ENCODE assay signal across 19 cellular contexts in genomic region chr17:79252886-79253285, GRCh38.
DNase-seq lines count a peak whose midpoint lies in the region; ATAC-seq and TF ChIP-seq lines count a peak whose summit lies in the region.
"Had no signal": no experiment of that assay in that cellular context is flagged by ENCODE, and none has a peak within 500 bp of the region (broad histone marks: within the 10 kb centered on the region; RNA-seq: fewer than 3 reads in every experiment).

No MANE protein-coding gene starts in this region.

- H3K4me1 ChIP-seq in endodermal cell (ENCODE audit: control insufficient read depth, insufficient read depth, low read length) = no peaks in the 10 kb centered on the region
- H3K4me1 ChIP-seq in aorta (ENCODE audit: control insufficient read depth in 1 of 2, insufficient read depth in 2 of 2, low read length in 2 of 2) = no peaks in the 10 kb centered on the region

- intact Hi-C loops in aorta (cut with DNase I) = no loop called here

- H3K9me3 Mint-ChIP-seq in endodermal cell = no peaks in the 10 kb centered on the region
- H3K9me3 Mint-ChIP-seq: CD4-positive, alpha-beta memory T cell had no signal

- no peak overlapping the region for H3K9ac ChIP-seq in endodermal cell (ENCODE audit: extremely low read depth, low read length, poor library complexity, severe bottlenecking)

- H3K27ac ChIP-seq in endodermal cell (ENCODE audit: low read depth, low read length) (no peak overlapping the region), aorta (ENCODE audit: low read depth in 1 of 2, low read length in 2 of 2) (no peak overlapping the region)

- DNase-seq in NCI-H2107 treated with DMSO at 0.1 percent for 48 hours (lab: John Stamatoyannopoulos, UW; ENCODE audit: unreplicated experiment) (peak; percentile 43), NCI-H2107 (lab: John Stamatoyannopoulos, UW) (no peak), COR-L47 (lab: John Stamatoyannopoulos, UW) (peak; percentile 24), NCI-H187 treated with DMSO at 0.1 percent for 48 hours (lab: John Stamatoyannopoulos, UW) (peak; percentile 73), endodermal cell (no peak), aorta (no peak), NOMO-1 treated with dmso at 0.1 percent for 144 hours (lab: John Stamatoyannopoulos, UW; ENCODE audit: unreplicated experiment) (no peak)
- DNase-seq in activated effector memory CD4-positive, alpha-beta T cell treated with Interleukin-2 at 50 U/mL for 16 hours = no peak
- DNase-seq: 8988T; Calu3; CD4-positive, alpha-beta memory T cell; NCI-H1048; NCI-H146; NCI-H2081; NCI-H446 treated with DMSO at 0.1 percent for 48 hours; Right ventricle myocardium superior; SW 1271; T-helper 2 cell had no signal

- no peaks in the 10 kb centered on the region for H3K27me3 Mint-ChIP-seq in endodermal cell (ENCODE audit: insufficient read depth)

- H3K27me3 ChIP-seq in endodermal cell (ENCODE audit: control insufficient read depth, insufficient read depth, low read length, poor library complexity, severe bottlenecking) (no peaks in the 10 kb centered on the region), aorta (ENCODE audit: control insufficient read depth in 1 of 2, insufficient read depth in 2 of 2, low read length in 1 of 2) (no peaks in the 10 kb centered on the region)

- peak overlapping the region; percentile 52 for H3K27ac Mint-ChIP-seq in endodermal cell
- H3K27ac Mint-ChIP-seq: CD4-positive, alpha-beta memory T cell had no signal

- no peak overlapping the region for H3K4me3 ChIP-seq in endodermal cell (ENCODE audit: low read length)
- no peak overlapping the region for H3K4me3 ChIP-seq in aorta (ENCODE audit: low read length in 2 of 2)
- H3K4me3 ChIP-seq: K562 had no signal

- no peaks in the 10 kb centered on the region for H3K36me3 Mint-ChIP-seq in endodermal cell (ENCODE audit: low read depth)
- H3K36me3 Mint-ChIP-seq: CD4-positive, alpha-beta memory T cell had no signal

- no peak for ATAC-seq in aorta (ENCODE audit: low FRiP score)
- ATAC-seq: K562 had no signal

- H3K9me3 ChIP-seq in endodermal cell (ENCODE audit: control insufficient read depth, low read length) (no peaks in the 10 kb centered on the region), aorta (ENCODE audit: control insufficient read depth, low read length) (no peaks in the 10 kb centered on the region)

- TF ChIP-seq CTCF in endodermal cell (conservative IDR thresholded peaks at IDR 0.05) = no peak

- H3K36me3 ChIP-seq in endodermal cell (ENCODE audit: control insufficient read depth, insufficient read depth, low read length) = no peaks in the 10 kb centered on the region
- H3K36me3 ChIP-seq in aorta (ENCODE audit: control insufficient read depth in 1 of 2, insufficient read depth in 2 of 2, low read length in 1 of 2) = no peaks in the 10 kb centered on the region

- H3K4me1 Mint-ChIP-seq in endodermal cell = no peaks in the 10 kb centered on the region
- H3K4me1 Mint-ChIP-seq: CD4-positive, alpha-beta memory T cell had no signal

- H3K4me3 Mint-ChIP-seq in endodermal cell = no peak overlapping the region
- H3K4me3 Mint-ChIP-seq: CD4-positive, alpha-beta memory T cell had no signal

- 88% methylated on average over 12 of the region's 12 CpGs; no CpG with 5 or more reads in 1 of the 2 experiments for WGBS in endodermal cell (ENCODE audit: insufficient coverage in 1 of 2, insufficient read length in 1 of 2), 2 experiments
- WGBS in aorta, 2 donors = 46 to 48% methylated on average over 12 of the region's 12 CpGs

Comparison
In these comparisons a context has a peak if more than half of its experiments do, and no peak if none do; other contexts are left out.
1. DNase-seq: peak in NCI-H2107 treated with DMSO at 0.1 percent for 48 hours (single experiment), COR-L47 (single experiment) and NCI-H187 treated with DMSO at 0.1 percent for 48 hours (single experiment); none in NCI-H2107 (single experiment), endodermal cell (single experiment), aorta (0 of 2), activated effector memory CD4-positive, alpha-beta T cell treated with Interleukin-2 at 50 U/mL for 16 hours (single experiment) and NOMO-1 treated with dmso at 0.1 percent for 144 hours (single experiment).